Comparison of ENCODE assay signal across 14 cellular contexts in the genomic region with DNA sequence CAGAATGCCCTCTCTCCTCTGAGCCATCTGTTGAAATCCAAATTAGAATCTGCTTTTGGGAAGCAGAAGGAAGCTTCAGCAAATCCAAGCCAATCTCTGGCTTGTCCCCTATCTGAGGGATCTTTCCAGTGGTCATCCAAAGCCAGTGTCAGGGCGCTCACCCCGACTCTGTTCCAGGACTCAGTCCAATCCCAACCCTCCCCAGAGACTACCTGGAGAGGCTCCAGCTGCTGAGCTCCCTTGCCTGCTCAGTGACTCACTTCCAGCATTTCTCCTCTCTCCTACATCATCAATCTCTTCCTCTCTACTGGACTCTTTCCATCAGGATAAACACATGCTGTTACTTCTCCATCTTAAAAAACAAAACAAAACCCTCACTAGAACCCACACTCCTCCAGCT. TPM values are rescaled to one million over a fixed set of nuclear protein-coding genes. Genes with fewer than 3 reads are reported as not detected.
DNase-seq lines count a peak whose midpoint lies in the region; ATAC-seq and TF ChIP-seq lines count a peak whose summit lies in the region.
"Had no signal": no experiment of that assay in that cellular context is flagged by ENCODE, and none has a peak within 500 bp of the region (broad histone marks: within the 10 kb centered on the region; RNA-seq: fewer than 3 reads in every experiment).

No MANE protein-coding gene starts in this region.

- peak overlapping the region; percentile 33 for H3K27ac ChIP-seq in AG04450 (ENCODE audit: low read depth, low read length)
- H3K27ac ChIP-seq in neural cell (ENCODE audit: low read length) = no peak overlapping the region
- H3K27ac ChIP-seq: SJCRH30 had no signal

- no peaks in the 10 kb centered on the region for H3K9me3 Mint-ChIP-seq in HFFc6
- H3K9me3 Mint-ChIP-seq: CD4-positive, alpha-beta T cell had no signal

- no peak for TF ChIP-seq RAD21 in neural cell (conservative IDR thresholded peaks at IDR 0.05)

- H3K36me3 Mint-ChIP-seq in HFFc6 (ENCODE audit: low read depth) = peaks cover 4% of the 10 kb centered on the region; the same call in 1 of the 2 replicates

- H3K4me3 Mint-ChIP-seq in HFFc6 = no peak overlapping the region
- H3K4me3 Mint-ChIP-seq: CD4-positive, alpha-beta T cell had no signal

- H3K27me3 ChIP-seq in AG04450 (ENCODE audit: control insufficient read depth, insufficient read depth, low read length) = no peaks in the 10 kb centered on the region
- peaks cover 20% of the 10 kb centered on the region for H3K27me3 ChIP-seq in neural cell (ENCODE audit: insufficient read depth, low read depth, low read length)
- H3K27me3 ChIP-seq: SJCRH30 had no signal

- no peak overlapping the region for H3K27ac Mint-ChIP-seq in HFFc6
- H3K27ac Mint-ChIP-seq: CD4-positive, alpha-beta T cell had no signal

- H3K4me3 ChIP-seq in AG04450 (ENCODE audit: low read depth, low read length) = peak overlapping the region; percentile 20
- peak overlapping the region; percentile 91 for H3K4me3 ChIP-seq in neural cell (ENCODE audit: low read length)
- H3K4me3 ChIP-seq: SJCRH30 had no signal

- peaks cover 24% of the 10 kb centered on the region for H3K79me2 ChIP-seq in neural cell (replicated peaks; ENCODE audit: insufficient read depth, low read length)

- H2AFZ ChIP-seq in neural cell (ENCODE audit: low read depth, low read length) = no peak overlapping the region

- H3K9me2 ChIP-seq in neural cell (ENCODE audit: insufficient read depth, low read length) = no peaks in the 10 kb centered on the region

- POLR2A ChIA-PET in AG04450 (lab: Yijun Ruan, JAX) = interaction anchor here (0.7 to 1.2 kb wide), 3 partner anchors 11 to 31 kb away, joined by 4 to 6 read pairs (median 6); a partner anchor contains a TSS

- DNase-seq in AG04450 (ENCODE audit: low read depth, low spot score) (peak; percentile 79), HFFc6 (peak; percentile 82), cerebellum (ENCODE audit: low spot score) (peak; percentile 54), SKM-1 (lab: John Stamatoyannopoulos, UW; ENCODE audit: unreplicated experiment) (no peak), DMS53 (lab: John Stamatoyannopoulos, UW) (no peak), GOT3 (lab: John Stamatoyannopoulos, UW) (no peak)
- DNase-seq: activated CD4-positive, CD25-positive, alpha-beta regulatory T cell treated with anti-CD3 and anti-CD28 coated beads, Interleukin-2, amount 50 U/mL, for 72 hours; activated effector memory CD4-positive, alpha-beta T cell treated with Interleukin-2 at 50 U/mL for 16 hours; CD4-positive, alpha-beta T cell; NCI-H510A treated with DMSO at 0.1 percent for 48 hours; SJCRH30; stimulated activated CD4-positive, alpha-beta T cell treated with anti-CD3 and anti-CD28 coated beads, Interleukin-4, amount 100 ng/mL, for 4 hours had no signal

- no peak for TF ChIP-seq CTCF in AG04450 (IDR thresholded peaks at IDR 0.05; ENCODE audit: low read depth, low read length)
- no peak for TF ChIP-seq CTCF in HFFc6 (IDR thresholded peaks at IDR 0.05)
- no peak for TF ChIP-seq CTCF in neural cell (IDR thresholded peaks at IDR 0.05; ENCODE audit: poor library complexity, severe bottlenecking)

- H4K20me1 ChIP-seq in neural cell (ENCODE audit: insufficient read depth) = peaks cover 9% of the 10 kb centered on the region

- no peak for ATAC-seq in GM19397 (IDR thresholded peaks at IDR 0.05; ENCODE audit: unreplicated experiment)

- H3K36me3 ChIP-seq in neural cell (ENCODE audit: insufficient read depth, low read length) = no peaks in the 10 kb centered on the region
- H3K36me3 ChIP-seq: SJCRH30 had no signal

- CTCF ChIA-PET in AG04450 (lab: Charles Lee) = interaction anchor here (1.0 kb wide), 1 partner anchor 26 kb away, joined by 4 read pairs; no protein-coding TSS in a partner anchor

- H3K9me3 ChIP-seq in AG04450 (ENCODE audit: control insufficient read depth, insufficient read depth, low read length) (no peaks in the 10 kb centered on the region; the same call in 1 of the 2 replicates), neural cell (ENCODE audit: low read length) (no peaks in the 10 kb centered on the region)
- H3K9me3 ChIP-seq: SJCRH30 had no signal

- no peak for TF ChIP-seq EP300 in neural cell (conservative IDR thresholded peaks at IDR 0.05; ENCODE audit: poor library complexity, severe bottlenecking)

- peaks cover 15% of the 10 kb centered on the region for H3K4me1 Mint-ChIP-seq in HFFc6 (ENCODE audit: low read depth)

- no peaks in the 10 kb centered on the region; the same call in 1 of the 2 replicates for H3K27me3 Mint-ChIP-seq in HFFc6 (ENCODE audit: insufficient read depth)

- peak overlapping the region; percentile 19 for H3K4me2 ChIP-seq in neural cell (ENCODE audit: low read length)

- H3F3A ChIP-seq in neural cell (ENCODE audit: insufficient read depth, low read length, poor library complexity, severe bottlenecking) = no peaks in the 10 kb centered on the region

- no peak overlapping the region for H3K9ac ChIP-seq in neural cell (ENCODE audit: low read length)

TF ChIP-seq in neural cell, 6 proteins besides CTCF, POLR2A, EP300 and RAD21:
- TF ChIP-seq SMC3 (conservative IDR thresholded peaks at IDR 0.05; ENCODE audit: poor library complexity) (no peak), MXI1 (conservative IDR thresholded peaks at IDR 0.05; ENCODE audit: poor library complexity, severe bottlenecking) (no peak)

RNA-seq across cellular contexts. Expression of a gene that starts 2.4 kb away (rescaled TPM):
- polyA plus RNA-seq in AG04450 (2011; rRNA removed) (13.9 and 18.1 TPM in 2 replicates), neural cell (323 and 356 TPM in 2 replicates)
- 21.2 and 30.8 TPM in 2 replicates for polyA minus RNA-seq in AG04450 (2011; rRNA and poly(A)+ RNA removed)
- total RNA-seq in HFFc6 (2021; fragmentation: NEBNext Ultra II Directional; extraction: Animal tissue kit (Norgen Biotek cat#: 25700)) = 10 to 100 TPM in 5 of 6 experiments, 1 to 10 TPM in 1; 9.6 to 13.8 (median 11.6) TPM
- 86.7 TPM for total RNA-seq in cerebellum
- 135 and 176 TPM in 2 replicates for polyA minus RNA-seq in neural cell

RNA-seq across cellular contexts. Expression of a gene that starts 8.6 kb away (rescaled TPM):
- not detected in 2 replicates for polyA plus RNA-seq in AG04450 (2011; rRNA removed)
- polyA minus RNA-seq in AG04450 (2011; rRNA and poly(A)+ RNA removed) = not detected in 2 replicates
- under 1 TPM in 1 of 6 experiments, not detected in 5; 0.18 TPM for total RNA-seq in HFFc6 (2021; fragmentation: NEBNext Ultra II Directional; extraction: Animal tissue kit (Norgen Biotek cat#: 25700))
- total RNA-seq in cerebellum = 2.1 TPM
- polyA plus RNA-seq in neural cell = 0.43 and 0.96 TPM in 2 replicates
- not detected in 2 replicates for polyA minus RNA-seq in neural cell
- total RNA-seq: CD4-positive, alpha-beta T cell had no signal

RNA-seq across cellular contexts. Expression of a gene that starts 10.6 kb away (rescaled TPM):
- 50.0 and 57.9 TPM in 2 replicates for polyA plus RNA-seq in AG04450 (2011; rRNA removed)
- 62.3 and 85.7 TPM in 2 replicates for polyA minus RNA-seq in AG04450 (2011; rRNA and poly(A)+ RNA removed)
- total RNA-seq in HFFc6 (2021; fragmentation: NEBNext Ultra II Directional; extraction: Animal tissue kit (Norgen Biotek cat#: 25700)) = 10 to 100 TPM; 52.9 to 64.7 (median 61.0) TPM
- 25.6 TPM for total RNA-seq in cerebellum
- 112 and 140 TPM in 2 replicates for polyA plus RNA-seq in neural cell
- 44.2 and 55.0 TPM in 2 replicates for polyA minus RNA-seq in neural cell

RNA-seq across cellular contexts. Expression of a gene that starts 11.0 kb away (rescaled TPM):
- polyA plus RNA-seq in AG04450 (2011; rRNA removed) (8.2 and 10.7 TPM in 2 replicates), neural cell (8.4 and 17.0 TPM in 2 replicates)
- 3.9 and 4.7 TPM in 2 replicates for polyA minus RNA-seq in AG04450 (2011; rRNA and poly(A)+ RNA removed)
- 10 to 100 TPM; 16.1 to 20.1 (median 17.7) TPM for total RNA-seq in HFFc6 (2021; fragmentation: NEBNext Ultra II Directional; extraction: Animal tissue kit (Norgen Biotek cat#: 25700))
- 8.3 TPM for total RNA-seq in cerebellum
- polyA minus RNA-seq in neural cell = 1.2 and 1.5 TPM in 2 replicates

RNA-seq across cellular contexts. Expression of a gene that starts 16.8 kb away (rescaled TPM):
- 0.82 and 1.0 TPM in 2 replicates for polyA plus RNA-seq in AG04450 (2011; rRNA removed)
- polyA minus RNA-seq in AG04450 (2011; rRNA and poly(A)+ RNA removed) = 1.5 and 2.6 TPM in 2 replicates
- 1 to 10 TPM; 3.3 to 5.5 (median 4.6) TPM for total RNA-seq in HFFc6 (2021; fragmentation: NEBNext Ultra II Directional; extraction: Animal tissue kit (Norgen Biotek cat#: 25700))
- 14.7 TPM for total RNA-seq in cerebellum
- polyA plus RNA-seq in neural cell = 12.7 and 27.9 TPM in 2 replicates
- polyA minus RNA-seq in neural cell = 3.9 and 8.5 TPM in 2 replicates

Comparison
In these comparisons a context has a peak if more than half of its experiments do, and no peak if none do; other contexts are left out.
1. DNase-seq: peak in AG04450 (single experiment), HFFc6 (single experiment) and cerebellum (single experiment); none in SKM-1 (single experiment), DMS53 (single experiment) and GOT3 (single experiment).